Comparison of ENCODE assay signal across 9 cellular contexts in the genomic region with DNA sequence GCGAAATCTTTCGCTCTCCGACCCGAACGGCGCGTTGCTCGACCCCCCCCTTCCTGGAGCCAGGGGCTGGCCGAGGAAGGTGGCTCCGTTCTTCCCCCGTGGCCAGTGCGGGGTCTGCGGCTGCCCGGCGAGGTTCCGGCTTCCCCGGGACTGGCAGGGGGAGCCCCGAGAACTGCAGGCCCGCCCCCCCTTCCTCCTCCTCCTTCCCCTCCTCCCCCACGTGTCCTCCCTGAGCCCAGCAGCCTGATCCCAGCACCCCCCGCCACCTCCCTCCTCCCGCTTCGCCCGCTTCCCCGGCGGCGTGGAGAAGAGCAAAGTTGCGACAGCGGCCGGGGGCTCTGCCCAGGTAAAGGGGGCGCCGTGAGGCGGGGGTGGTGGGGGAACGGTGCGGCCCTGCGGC. TPM values are rescaled to one million over a fixed set of nuclear protein-coding genes. Genes with fewer than 3 reads are reported as not detected.
A peak's percentile ranks its signal among the peaks of the same experiment; 100 is the strongest.
DNase-seq lines count a peak whose midpoint lies in the region; ATAC-seq, FAIRE-seq and TF ChIP-seq lines count a peak whose summit lies in the region.
"Had no signal": no experiment of that assay in that cellular context is flagged by ENCODE, and none has a peak within 500 bp of the region (broad histone marks: within the 10 kb centered on the region; RNA-seq: fewer than 3 reads in every experiment).

No MANE protein-coding gene starts in this region.

- FAIRE-seq in H54 (lab: Jason Lieb, UNC) = no peak

- peaks cover 15% of the 10 kb centered on the region for H3K4me1 Mint-ChIP-seq in central memory CD8-positive, alpha-beta T cell
- H3K4me1 Mint-ChIP-seq in natural killer cell = peaks cover 6 to 19% of the 10 kb centered on the region in 2 donors

- CTCF ChIA-PET in IMR-90 (lab: Yijun Ruan, JAX) = no interaction called here

- H3K4me3 ChIP-seq in IMR-90 (ENCODE audit: insufficient read depth, low read depth, low read length) = peak overlapping the region; percentile 71

- no peaks in the 10 kb centered on the region for H3K9me1 ChIP-seq in IMR-90 (ENCODE audit: insufficient read depth, low read length)

- H2AFZ ChIP-seq in IMR-90 (replicated peaks; ENCODE audit: low read length, poor library complexity) = peak overlapping the region; percentile 63

- no peak overlapping the region for H2BK5ac ChIP-seq in IMR-90 (ENCODE audit: low read depth, low read length, poor library complexity, severe bottlenecking)

- H3K27me3 ChIP-seq in IMR-90 (ENCODE audit: control insufficient read depth, insufficient read depth, low read length) = peaks cover 15% of the 10 kb centered on the region

- no peak for TF ChIP-seq RAD21 in IMR-90 (IDR thresholded peaks at IDR 0.05; ENCODE audit: low read length)

- H3K14ac ChIP-seq in IMR-90 (replicated peaks; ENCODE audit: low read depth, low read length) = no peak overlapping the region

- in situ Hi-C loops in IMR-90 (cut with MboI; ENCODE audit: low sequenced_read_pairs) = no loop called here

- no peak overlapping the region for H2AK5ac ChIP-seq in IMR-90 (ENCODE audit: low read depth, low read length)

- no TSS peak for BruUV-seq in IMR-90 (replicated peaks; lab: Mats Ljungman, UMichigan)

- H3K9me3 Mint-ChIP-seq in central memory CD8-positive, alpha-beta T cell = no peaks in the 10 kb centered on the region
- no peaks in the 10 kb centered on the region for H3K9me3 Mint-ChIP-seq in natural killer cell

- no peak overlapping the region for H3K23ac ChIP-seq in IMR-90 (ENCODE audit: low read depth, low read length)

- no peak overlapping the region for H2BK15ac ChIP-seq in IMR-90 (ENCODE audit: low read depth, low read length)

- POLR2A ChIA-PET in IMR-90 (lab: Charles Lee; ENCODE audit: unreplicated experiment) = no interaction called here

- DNase-seq in Ammon's horn (ENCODE audit: low spot score) (peak; percentile 35), IMR-90 (no peak), natural killer cell (no peak), H54 (ENCODE audit: insufficient read length, low spot score) (no peak)
- DNase-seq in central memory CD8-positive, alpha-beta T cell (ENCODE audit: low spot score in 2 of 2) = no peak
- DNase-seq: KG1 had no signal

- dilution Hi-C loops in IMR-90 (cut with HindIII; ENCODE audit: low sequenced_read_pairs, unreplicated experiment) = no loop called here

- ATAC-seq in IMR-90 (ENCODE audit: low read depth) (no peak), natural killer cell (no peak), GM19324 (IDR thresholded peaks at IDR 0.05; ENCODE audit: low FRiP score, unreplicated experiment) (no peak), GM18907 (IDR thresholded peaks at IDR 0.05; ENCODE audit: unreplicated experiment) (no peak), HG03196 (IDR thresholded peaks at IDR 0.05; ENCODE audit: unreplicated experiment) (no peak)
- no peak for ATAC-seq in central memory CD8-positive, alpha-beta T cell (replicated peaks; ENCODE audit: extremely low read depth, poor library complexity, severe bottlenecking)

- H3K18ac ChIP-seq in IMR-90 (ENCODE audit: low read depth, low read length) = no peak overlapping the region

- intact Hi-C loops in IMR-90 (cut with micrococcal nuclease) (no loop called here), natural killer cell (cut with micrococcal nuclease) (loop anchor here (5.0 kb wide), 1 partner anchor 48 kb away; no protein-coding TSS in a partner anchor)

- no peaks in the 10 kb centered on the region for H3K27me3 Mint-ChIP-seq in central memory CD8-positive, alpha-beta T cell
- H3K27me3 Mint-ChIP-seq in natural killer cell (ENCODE audit: low read depth in 2 of 2) = no peaks in the 10 kb centered on the region

- no CpG with 5 or more reads among the region's 36 CpGs for WGBS in IMR-90 (ENCODE audit: extremely low coverage in 2 of 2, insufficient read length in 1 of 2), 2 experiments

- H3K4me3 Mint-ChIP-seq in central memory CD8-positive, alpha-beta T cell = peak overlapping the region; percentile 59
- peak overlapping the region; percentile 21 for H3K4me3 Mint-ChIP-seq in natural killer cell

- no peaks in the 10 kb centered on the region for H3K36me3 ChIP-seq in IMR-90 (ENCODE audit: control insufficient read depth, insufficient read depth, low read length)

- H4K5ac ChIP-seq in IMR-90 (ENCODE audit: low read depth, low read length) = no peak overlapping the region

- TF ChIP-seq POLR2A in IMR-90 (IDR thresholded peaks at IDR 0.05; ENCODE audit: low read depth, low read length) = no peak
- no peak for TF ChIP-seq POLR2A in H54 (IDR thresholded peaks at IDR 0.05; ENCODE audit: low read depth, low read length)

- H2AK9ac ChIP-seq in IMR-90 (replicated peaks; ENCODE audit: low read depth, low read length, poor library complexity) = no peak overlapping the region

- H3K27ac ChIP-seq in IMR-90 (ENCODE audit: insufficient read depth, low read length) = no peak overlapping the region

- H3K27ac Mint-ChIP-seq in central memory CD8-positive, alpha-beta T cell (ENCODE audit: low read depth) = no peak overlapping the region
- H3K27ac Mint-ChIP-seq in natural killer cell = no peak overlapping the region

- no peak overlapping the region for H2BK120ac ChIP-seq in IMR-90 (ENCODE audit: low read depth, low read length)

- H4K20me1 ChIP-seq in IMR-90 (ENCODE audit: insufficient read depth, low read length) = no peaks in the 10 kb centered on the region

- peaks cover 10% of the 10 kb centered on the region for H3K36me3 Mint-ChIP-seq in central memory CD8-positive, alpha-beta T cell (ENCODE audit: insufficient read depth)
- H3K36me3 Mint-ChIP-seq in natural killer cell = no peaks in the 10 kb centered on the region

- no peak overlapping the region for H2BK20ac ChIP-seq in IMR-90 (ENCODE audit: low read depth, low read length)

- H3K4ac ChIP-seq in IMR-90 (ENCODE audit: low read depth, low read length) = no peak overlapping the region

- H3K9me3 ChIP-seq in IMR-90 (ENCODE audit: control insufficient read depth, insufficient read depth, low read length) = no peaks in the 10 kb centered on the region

- no peak overlapping the region for H4K91ac ChIP-seq in IMR-90 (ENCODE audit: insufficient read depth, low read depth, low read length)

- H3K56ac ChIP-seq in IMR-90 (ENCODE audit: extremely low read depth, insufficient read depth, low read length) = no peak overlapping the region

- H3K9ac ChIP-seq in IMR-90 (ENCODE audit: low read depth, low read length) = no peak overlapping the region

- TF ChIP-seq CTCF in IMR-90 (conservative IDR thresholded peaks at IDR 0.05; ENCODE audit: low read depth, low read length) (no peak), natural killer cell (IDR thresholded peaks at IDR 0.05) (no peak)

- H3K4me1 ChIP-seq in IMR-90 (ENCODE audit: control insufficient read depth, insufficient read depth, low read length) = no peaks in the 10 kb centered on the region

- peak overlapping the region; percentile 17; the same call in 1 of the 2 replicates for H3K4me2 ChIP-seq in IMR-90 (ENCODE audit: low read depth, low read length)

- H3K79me1 ChIP-seq in IMR-90 (ENCODE audit: low read depth in 1 of 2, low read length in 2 of 2) = peaks cover 0 to 7% of the 10 kb centered on the region in 2 experiments; a peak in 3 of 4 replicates

- no peak overlapping the region for H4K8ac ChIP-seq in IMR-90 (ENCODE audit: low read depth in 2 of 2, low read length in 2 of 2)

TF ChIP-seq in IMR-90, 13 proteins besides CTCF, POLR2A, EP300 and RAD21:
- TF ChIP-seq CEBPB (IDR thresholded peaks at IDR 0.05; ENCODE audit: low read depth, low read length) (no peak), MAZ (IDR thresholded peaks at IDR 0.05; ENCODE audit: borderline replicate concordance, low read depth, low read length) (no peak), BHLHE40 (IDR thresholded peaks at IDR 0.05; ENCODE audit: low read depth, low read length) (no peak), FOS (IDR thresholded peaks at IDR 0.05; ENCODE audit: low read depth, low read length) (no peak), SMC3 (IDR thresholded peaks at IDR 0.05; ENCODE audit: low read depth, low read length) (no peak), RCOR1 (IDR thresholded peaks at IDR 0.05; ENCODE audit: insufficient replicate concordance, low read length) (no peak), MXI1 (IDR thresholded peaks at IDR 0.05; ENCODE audit: borderline replicate concordance, low read depth, low read length) (no peak), ELK1 (IDR thresholded peaks at IDR 0.05; ENCODE audit: borderline replicate concordance, low read depth, low read length) (no peak), USF2 (IDR thresholded peaks at IDR 0.05; ENCODE audit: low read depth, low read length) (no peak), RFX5 (IDR thresholded peaks at IDR 0.05; ENCODE audit: low read depth, low read length) (no peak), CHD1 (IDR thresholded peaks at IDR 0.05; ENCODE audit: low read depth, low read length) (no peak), NFE2L2 (IDR thresholded peaks at IDR 0.05; ENCODE audit: low read depth, low read length) (no peak), MAFK (IDR thresholded peaks at IDR 0.05; ENCODE audit: low read depth, low read length) (no peak)

RNA-seq across cellular contexts. Expression of gene BCORL1, which starts 2.4 kb away (rescaled TPM):
- 0.28 and 0.54 TPM in 2 replicates for total RNA-seq in IMR-90 (2012; rRNA removed)
- polyA plus RNA-seq in IMR-90 (2012; rRNA removed) = 1.6 and 2.1 TPM in 2 replicates
- 1.1 and 1.4 TPM in 2 replicates for polyA plus RNA-seq in IMR-90 (2012; cell fraction: cytosol; rRNA removed)
- 2.8 and 3.2 TPM in 2 replicates for polyA plus RNA-seq in IMR-90 (2012; cell fraction: nucleus; rRNA removed; ENCODE audit: low replicate concordance)
- total RNA-seq in natural killer cell = 10 to 100 TPM in 1 of 3 donors, 1 to 10 TPM in 2; 6.5 to 10.5 (median 9.9) TPM
